In genomic region chr19:50725218-50725931, GRCh38 we compare ENCODE assay signal across 8 cellular contexts. TPM values are rescaled to one million over a fixed set of nuclear protein-coding genes. Genes with fewer than 3 reads are reported as not detected.
DNase-seq lines count a peak whose midpoint lies in the region; ATAC-seq, FAIRE-seq and TF ChIP-seq lines count a peak whose summit lies in the region.

No MANE protein-coding gene starts in this region.

- H3K4me1 ChIP-seq in mucosa of descending colon (ENCODE audit: low read depth): peaks cover 16% of the 10 kb centered on the region

- intact Hi-C loops in mucosa of descending colon (cut with DNase I, micrococcal nuclease): no loop called here

- H3K9me3 Mint-ChIP-seq in central memory CD8-positive, alpha-beta T cell: no peaks in the 10 kb centered on the region

- H3K36me3 ChIP-seq in mucosa of descending colon (ENCODE audit: low read depth): no peaks in the 10 kb centered on the region

- TF ChIP-seq CTCF in mucosa of descending colon (IDR thresholded peaks at IDR 0.05): no peak

- H3K4me3 ChIP-seq in mucosa of descending colon: peak overlapping the region; percentile 14

- DNase-seq in HS-27A (ENCODE audit: low read depth) (peak; percentile 41), mucosa of descending colon (no peak), frontal cortex (ENCODE audit: low spot score in 2 of 2) (no peak), SIG-M5 (lab: John Stamatoyannopoulos, UW) (no peak)
- no peak for DNase-seq in central memory CD8-positive, alpha-beta T cell (ENCODE audit: low spot score in 2 of 2)

- no peaks in the 10 kb centered on the region for H3K9me3 ChIP-seq in mucosa of descending colon

- H3K27me3 Mint-ChIP-seq in central memory CD8-positive, alpha-beta T cell: peaks cover 67% of the 10 kb centered on the region

- FAIRE-seq in frontal cortex (lab: Jason Lieb, UNC): no peak

- no peak overlapping the region for H3K27ac Mint-ChIP-seq in central memory CD8-positive, alpha-beta T cell (ENCODE audit: low read depth)

- peak; percentile 7 for ATAC-seq in GM18519 (IDR thresholded peaks at IDR 0.05; ENCODE audit: low FRiP score, unreplicated experiment)
- ATAC-seq in central memory CD8-positive, alpha-beta T cell (replicated peaks; ENCODE audit: extremely low read depth, poor library complexity, severe bottlenecking): peak; percentile 70
- no peak for ATAC-seq in mucosa of descending colon
- ATAC-seq in HG03521 (IDR thresholded peaks at IDR 0.05; ENCODE audit: unreplicated experiment): no peak
- no peak for ATAC-seq in HG03432 (IDR thresholded peaks at IDR 0.05; ENCODE audit: unreplicated experiment)

- H3K36me3 Mint-ChIP-seq in central memory CD8-positive, alpha-beta T cell (ENCODE audit: insufficient read depth): peaks cover 2% of the 10 kb centered on the region

- H3K4me1 Mint-ChIP-seq in central memory CD8-positive, alpha-beta T cell: peaks cover 17% of the 10 kb centered on the region

- peak overlapping the region; percentile 75 for H3K4me3 Mint-ChIP-seq in central memory CD8-positive, alpha-beta T cell

RNA-seq across cellular contexts. Expression of gene CLEC11A, which starts 2.2 kb away (rescaled TPM):
- 1 to 10 TPM; 1.4 to 7.2 (median 4.9) TPM for total RNA-seq in mucosa of descending colon
- total RNA-seq in frontal cortex: 2.4 TPM

RNA-seq across cellular contexts. Expression of gene SHANK1, which starts 5.8 kb away (rescaled TPM):
- total RNA-seq in mucosa of descending colon (1 to 10 TPM in 1 of 3 donors, under 1 TPM in 1, not detected in 1; 0.55 to 1.1 TPM), frontal cortex (18.3 TPM)

RNA-seq across cellular contexts. Expression of gene GPR32, which starts 44.9 kb away (rescaled TPM):
- total RNA-seq in mucosa of descending colon: not detected
- not detected for total RNA-seq in frontal cortex

Comparison
In these comparisons a context has a peak if more than half of its experiments do, and no peak if none do; other contexts are left out.
1. ATAC-seq: peak in GM18519 (single experiment) and central memory CD8-positive, alpha-beta T cell (single experiment); none in mucosa of descending colon (single experiment), HG03521 (single experiment) and HG03432 (single experiment).